1 cellular context compared by ENCODE assay signal in the genomic region with DNA sequence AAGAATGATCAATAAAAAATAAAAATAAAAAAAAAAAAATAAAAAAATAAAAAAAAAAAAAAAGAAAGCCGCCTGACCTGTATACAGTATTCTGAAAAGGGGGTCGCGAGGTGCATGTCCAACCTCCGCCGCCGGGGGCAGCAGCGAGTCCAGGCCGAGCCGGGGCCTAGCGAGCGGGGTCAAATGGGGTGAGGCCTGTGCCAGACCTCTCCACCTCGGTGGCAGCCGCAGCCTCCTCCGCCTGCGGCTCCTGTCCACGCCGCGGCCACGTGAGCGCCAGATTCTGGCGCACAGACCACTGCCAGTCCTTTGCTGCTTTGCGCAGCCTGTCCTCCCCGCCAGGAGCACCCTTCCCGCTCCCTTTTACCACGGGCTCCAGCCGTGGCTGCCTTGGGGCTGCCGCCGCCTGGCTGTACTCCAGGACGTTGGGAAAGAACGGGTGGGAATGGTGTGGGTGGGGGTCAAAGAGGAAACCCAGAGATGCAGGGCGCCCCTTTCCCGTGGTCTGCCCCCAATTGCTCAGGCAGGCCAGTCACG.
TF ChIP-seq lines count a peak whose summit lies in the region.

No MANE protein-coding gene starts in this region.

TF ChIP-seq in K562, 482 proteins besides CTCF, POLR2A, EP300 and RAD21 (continued from another document and continues in another):
- TF ChIP-seq, protein P1, sequence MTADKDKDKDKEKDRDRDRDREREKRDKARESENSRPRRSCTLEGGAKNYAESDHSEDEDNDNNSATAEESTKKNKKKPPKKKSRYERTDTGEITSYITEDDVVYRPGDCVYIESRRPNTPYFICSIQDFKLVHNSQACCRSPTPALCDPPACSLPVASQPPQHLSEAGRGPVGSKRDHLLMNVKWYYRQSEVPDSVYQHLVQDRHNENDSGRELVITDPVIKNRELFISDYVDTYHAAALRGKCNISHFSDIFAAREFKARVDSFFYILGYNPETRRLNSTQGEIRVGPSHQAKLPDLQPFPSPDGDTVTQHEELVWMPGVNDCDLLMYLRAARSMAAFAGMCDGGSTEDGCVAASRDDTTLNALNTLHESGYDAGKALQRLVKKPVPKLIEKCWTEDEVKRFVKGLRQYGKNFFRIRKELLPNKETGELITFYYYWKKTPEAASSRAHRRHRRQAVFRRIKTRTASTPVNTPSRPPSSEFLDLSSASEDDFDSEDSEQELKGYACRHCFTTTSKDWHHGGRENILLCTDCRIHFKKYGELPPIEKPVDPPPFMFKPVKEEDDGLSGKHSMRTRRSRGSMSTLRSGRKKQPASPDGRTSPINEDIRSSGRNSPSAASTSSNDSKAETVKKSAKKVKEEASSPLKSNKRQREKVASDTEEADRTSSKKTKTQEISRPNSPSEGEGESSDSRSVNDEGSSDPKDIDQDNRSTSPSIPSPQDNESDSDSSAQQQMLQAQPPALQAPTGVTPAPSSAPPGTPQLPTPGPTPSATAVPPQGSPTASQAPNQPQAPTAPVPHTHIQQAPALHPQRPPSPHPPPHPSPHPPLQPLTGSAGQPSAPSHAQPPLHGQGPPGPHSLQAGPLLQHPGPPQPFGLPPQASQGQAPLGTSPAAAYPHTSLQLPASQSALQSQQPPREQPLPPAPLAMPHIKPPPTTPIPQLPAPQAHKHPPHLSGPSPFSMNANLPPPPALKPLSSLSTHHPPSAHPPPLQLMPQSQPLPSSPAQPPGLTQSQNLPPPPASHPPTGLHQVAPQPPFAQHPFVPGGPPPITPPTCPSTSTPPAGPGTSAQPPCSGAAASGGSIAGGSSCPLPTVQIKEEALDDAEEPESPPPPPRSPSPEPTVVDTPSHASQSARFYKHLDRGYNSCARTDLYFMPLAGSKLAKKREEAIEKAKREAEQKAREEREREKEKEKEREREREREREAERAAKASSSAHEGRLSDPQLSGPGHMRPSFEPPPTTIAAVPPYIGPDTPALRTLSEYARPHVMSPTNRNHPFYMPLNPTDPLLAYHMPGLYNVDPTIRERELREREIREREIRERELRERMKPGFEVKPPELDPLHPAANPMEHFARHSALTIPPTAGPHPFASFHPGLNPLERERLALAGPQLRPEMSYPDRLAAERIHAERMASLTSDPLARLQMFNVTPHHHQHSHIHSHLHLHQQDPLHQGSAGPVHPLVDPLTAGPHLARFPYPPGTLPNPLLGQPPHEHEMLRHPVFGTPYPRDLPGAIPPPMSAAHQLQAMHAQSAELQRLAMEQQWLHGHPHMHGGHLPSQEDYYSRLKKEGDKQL (CRISPR knock-in tag; IDR thresholded peaks at IDR 0.05; ENCODE audit: borderline replicate concordance): no peak
- TF ChIP-seq ZNF212 (CRISPR knock-in tag; IDR thresholded peaks at IDR 0.05) (no peak), ZNF263 (CRISPR knock-in tag; IDR thresholded peaks at IDR 0.05; ENCODE audit: borderline replicate concordance) (peak; percentile 77), GTF2A2 (tag; IDR thresholded peaks at IDR 0.05) (no peak), TCFL5 (CRISPR knock-in tag; conservative IDR thresholded peaks at IDR 0.05) (no peak), ZBTB43 (CRISPR knock-in tag; IDR thresholded peaks at IDR 0.05) (no peak), PCBP2 (IDR thresholded peaks at IDR 0.05; ENCODE audit: low read depth, low read length, poor library complexity, severe bottlenecking) (no peak), ZSCAN32 (CRISPR knock-in tag; IDR thresholded peaks at IDR 0.05) (no peak), RBBP5 (IDR thresholded peaks at IDR 0.05; ENCODE audit: borderline replicate concordance, insufficient read depth, low read length, poor library complexity, severe bottlenecking) (peak; percentile 86), TCF3 (CRISPR knock-in tag; IDR thresholded peaks at IDR 0.05) (no peak), POLR2B (IDR thresholded peaks at IDR 0.05; ENCODE audit: low read depth, partially characterized antibody) (peak; percentile 40), TSHZ1 (CRISPR knock-in tag; IDR thresholded peaks at IDR 0.05) (no peak), FOXK1 (CRISPR knock-in tag; IDR thresholded peaks at IDR 0.05; ENCODE audit: borderline replicate concordance) (no peak), MYBL2 (IDR thresholded peaks at IDR 0.05; ENCODE audit: low read depth) (no peak), MYBL2 (CRISPR knock-in tag; IDR thresholded peaks at IDR 0.05; ENCODE audit: borderline replicate concordance) (no peak), SMC3 (conservative IDR thresholded peaks at IDR 0.05; ENCODE audit: insufficient read depth, low read depth, low read length) (peak; percentile 58), E2F3 (CRISPR knock-in tag; IDR thresholded peaks at IDR 0.05) (peak; percentile 66; the same call in 1 of the 2 replicates), ZNF695 (CRISPR knock-in tag; IDR thresholded peaks at IDR 0.05) (no peak), ARID1B (IDR thresholded peaks at IDR 0.05) (peak; percentile 66), HIVEP1 (CRISPR knock-in tag; IDR thresholded peaks at IDR 0.05) (no peak), AFF4 (CRISPR knock-in tag; IDR thresholded peaks at IDR 0.05) (0 out of 2 replicates have a peak, but pooled peaks have one; percentile 40), FOSL1 (tag; conservative IDR thresholded peaks at IDR 0.05) (no peak; the same call in 1 of the 2 replicates), ZBTB8A (IDR thresholded peaks at IDR 0.05; ENCODE audit: partially characterized antibody) (no peak), KAT8 (IDR thresholded peaks at IDR 0.05; ENCODE audit: low read depth) (no peak), ZNF780A (CRISPR knock-in tag; IDR thresholded peaks at IDR 0.05) (no peak), KDM4B (IDR thresholded peaks at IDR 0.05; ENCODE audit: borderline replicate concordance in 2 of 2, low read depth in 1 of 2) (no peak), PML (IDR thresholded peaks at IDR 0.05; ENCODE audit: low read length) (no peak), GATAD2A (IDR thresholded peaks at IDR 0.05) (peak; percentile 93), ZNF23 (CRISPR knock-in tag; IDR thresholded peaks at IDR 0.05) (no peak), STAG1 (CRISPR knock-in tag; IDR thresholded peaks at IDR 0.05; ENCODE audit: borderline replicate concordance) (no peak), RBM22 (IDR thresholded peaks at IDR 0.05; ENCODE audit: low read depth, low read length, poor library complexity, severe bottlenecking) (no peak), TFAP4 (CRISPR knock-in tag; IDR thresholded peaks at IDR 0.05; ENCODE audit: borderline replicate concordance) (peak; percentile 80), CHD2 (IDR thresholded peaks at IDR 0.05; ENCODE audit: low read depth, low read length) (no peak), ZNF512 (tag; IDR thresholded peaks at IDR 0.05) (no peak)
- TF ChIP-seq, protein P2, sequence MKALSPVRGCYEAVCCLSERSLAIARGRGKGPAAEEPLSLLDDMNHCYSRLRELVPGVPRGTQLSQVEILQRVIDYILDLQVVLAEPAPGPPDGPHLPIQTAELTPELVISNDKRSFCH (CRISPR knock-in tag; IDR thresholded peaks at IDR 0.05): no peak
- TF ChIP-seq, protein P2 (tag; IDR thresholded peaks at IDR 0.05): peak; percentile 38; the same call in 1 of the 2 replicates
- TF ChIP-seq, protein P3, sequence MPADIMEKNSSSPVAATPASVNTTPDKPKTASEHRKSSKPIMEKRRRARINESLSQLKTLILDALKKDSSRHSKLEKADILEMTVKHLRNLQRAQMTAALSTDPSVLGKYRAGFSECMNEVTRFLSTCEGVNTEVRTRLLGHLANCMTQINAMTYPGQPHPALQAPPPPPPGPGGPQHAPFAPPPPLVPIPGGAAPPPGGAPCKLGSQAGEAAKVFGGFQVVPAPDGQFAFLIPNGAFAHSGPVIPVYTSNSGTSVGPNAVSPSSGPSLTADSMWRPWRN (IDR thresholded peaks at IDR 0.05; ENCODE audit: low read depth): peak; percentile 60; the same call in 1 of the 2 replicates
- TF ChIP-seq, protein P4, sequence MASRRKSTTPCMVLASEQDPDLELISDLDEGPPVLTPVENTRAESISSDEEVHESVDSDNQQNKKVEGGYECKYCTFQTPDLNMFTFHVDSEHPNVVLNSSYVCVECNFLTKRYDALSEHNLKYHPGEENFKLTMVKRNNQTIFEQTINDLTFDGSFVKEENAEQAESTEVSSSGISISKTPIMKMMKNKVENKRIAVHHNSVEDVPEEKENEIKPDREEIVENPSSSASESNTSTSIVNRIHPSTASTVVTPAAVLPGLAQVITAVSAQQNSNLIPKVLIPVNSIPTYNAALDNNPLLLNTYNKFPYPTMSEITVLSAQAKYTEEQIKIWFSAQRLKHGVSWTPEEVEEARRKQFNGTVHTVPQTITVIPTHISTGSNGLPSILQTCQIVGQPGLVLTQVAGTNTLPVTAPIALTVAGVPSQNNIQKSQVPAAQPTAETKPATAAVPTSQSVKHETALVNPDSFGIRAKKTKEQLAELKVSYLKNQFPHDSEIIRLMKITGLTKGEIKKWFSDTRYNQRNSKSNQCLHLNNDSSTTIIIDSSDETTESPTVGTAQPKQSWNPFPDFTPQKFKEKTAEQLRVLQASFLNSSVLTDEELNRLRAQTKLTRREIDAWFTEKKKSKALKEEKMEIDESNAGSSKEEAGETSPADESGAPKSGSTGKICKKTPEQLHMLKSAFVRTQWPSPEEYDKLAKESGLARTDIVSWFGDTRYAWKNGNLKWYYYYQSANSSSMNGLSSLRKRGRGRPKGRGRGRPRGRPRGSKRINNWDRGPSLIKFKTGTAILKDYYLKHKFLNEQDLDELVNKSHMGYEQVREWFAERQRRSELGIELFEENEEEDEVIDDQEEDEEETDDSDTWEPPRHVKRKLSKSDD (conservative IDR thresholded peaks at IDR 0.05; ENCODE audit: low read length): no peak
